In genomic region chr2:73176881-73177644, GRCh38 we compare ENCODE assay signal across 7 cellular contexts. TPM values are rescaled to one million over a fixed set of nuclear protein-coding genes. Genes with fewer than 3 reads are reported as not detected.
DNase-seq lines count a peak whose midpoint lies in the region; ATAC-seq, FAIRE-seq and TF ChIP-seq lines count a peak whose summit lies in the region.

No MANE protein-coding gene starts in this region.

- peaks cover 2% of the 10 kb centered on the region for H3K9me3 Mint-ChIP-seq in astrocyte (ENCODE audit: unreplicated experiment)

- peak overlapping the region; percentile 98 for H3K4me2 ChIP-seq in astrocyte (ENCODE audit: low read length)

- peaks cover 66% of the 10 kb centered on the region for H3K27me3 Mint-ChIP-seq in astrocyte (ENCODE audit: low read depth, unreplicated experiment)

- no peaks in the 10 kb centered on the region for H3K79me2 ChIP-seq in astrocyte (ENCODE audit: insufficient read depth, low read length)

- TF ChIP-seq CTCF in astrocyte (IDR thresholded peaks at IDR 0.05; ENCODE audit: insufficient read depth, low read depth, low read length), result peak; percentile 52
- TF ChIP-seq CTCF in retinal pigment epithelial cell (conservative IDR thresholded peaks at IDR 0.05; ENCODE audit: low read depth, low read length), result peak; percentile 82

- H3K4me1 Mint-ChIP-seq in astrocyte (ENCODE audit: low read depth, unreplicated experiment), result peaks cover 10% of the 10 kb centered on the region

- no peak overlapping the region for H3K27ac ChIP-seq in astrocyte (ENCODE audit: low read depth, low read length)

- peak overlapping the region; percentile 88 for H3K4me3 Mint-ChIP-seq in astrocyte (ENCODE audit: unreplicated experiment)

- H3K36me3 ChIP-seq in astrocyte (ENCODE audit: insufficient read depth, low read length), result no peaks in the 10 kb centered on the region

- peak overlapping the region; percentile 66 for H3K9ac ChIP-seq in astrocyte (ENCODE audit: low read length)

- H3K36me3 Mint-ChIP-seq in astrocyte (ENCODE audit: low read depth, unreplicated experiment), result peaks cover 2% of the 10 kb centered on the region

- peak overlapping the region; percentile 97 for H2AFZ ChIP-seq in astrocyte (ENCODE audit: low read depth, low read length)

- peak overlapping the region; percentile 66 for H3K4me3 ChIP-seq in astrocyte (ENCODE audit: insufficient read depth, low read depth, low read length)
- H3K4me3 ChIP-seq in retinal pigment epithelial cell (ENCODE audit: low read length), result peak overlapping the region; percentile 61

- no peak for FAIRE-seq in astrocyte (lab: Jason Lieb, UNC)

- ATAC-seq in GM18499 (IDR thresholded peaks at IDR 0.05; ENCODE audit: insufficient read depth, unreplicated experiment) (peak; percentile 43), HG02885 (IDR thresholded peaks at IDR 0.05; ENCODE audit: poor library complexity, unreplicated experiment) (peak; percentile 70)

- peak; percentile 75 for DNase-seq in NCI-H146 treated with DMSO at 0.1 percent for 48 hours (lab: John Stamatoyannopoulos, UW; ENCODE audit: unreplicated experiment)
- DNase-seq in T-helper 22 cell (ENCODE audit: low read depth), result peak; percentile 67
- DNase-seq in astrocyte (ENCODE audit: low read depth), result peak; percentile 47
- peak; percentile 59 to 77 for DNase-seq in hippocampal formation (lab: John Stamatoyannopoulos, UW)
- no peak for DNase-seq in retinal pigment epithelial cell (ENCODE audit: low read depth)

- H3K4me1 ChIP-seq in astrocyte (ENCODE audit: insufficient read depth, low read length), result peaks cover 15% of the 10 kb centered on the region

- peaks cover 5% of the 10 kb centered on the region for H4K20me1 ChIP-seq in astrocyte (ENCODE audit: insufficient read depth, low read length)

- peaks cover 43% of the 10 kb centered on the region for H3K27me3 ChIP-seq in astrocyte (ENCODE audit: insufficient read depth, low read length)

- no peaks in the 10 kb centered on the region for H3K9me3 ChIP-seq in astrocyte (ENCODE audit: insufficient read depth, low read depth, low read length)

- peak overlapping the region; percentile 69 for H3K27ac Mint-ChIP-seq in astrocyte (ENCODE audit: unreplicated experiment)

RNA-seq across cellular contexts. Expression of gene NOTO, which starts 25.3 kb away (rescaled TPM):
- total RNA-seq in astrocyte, result not detected in 2 replicates

RNA-seq across cellular contexts. Expression of gene SMYD5, which starts 37.0 kb away (rescaled TPM):
- 12.8 and 14.5 TPM in 2 replicates for total RNA-seq in astrocyte

RNA-seq across cellular contexts. Expression of gene PRADC1, which starts 56.0 kb away (rescaled TPM):
- 13.1 and 16.7 TPM in 2 replicates for total RNA-seq in astrocyte

RNA-seq across cellular contexts. Expression of gene CCT7, which starts 57.0 kb away (rescaled TPM):
- total RNA-seq in astrocyte, result 315 and 359 TPM in 2 replicates
